Comparison of ENCODE assay signal across 8 cellular contexts in genomic region chr6:46491201-46491788, GRCh38. TPM values are rescaled to one million over a fixed set of nuclear protein-coding genes. Genes with fewer than 3 reads are reported as not detected.
DNase-seq lines count a peak whose midpoint lies in the region; ATAC-seq, FAIRE-seq and TF ChIP-seq lines count a peak whose summit lies in the region.

RCAN2 (minus strand) TSS chr6:46491449.

- peak; percentile 71 for ATAC-seq in HG03432 (IDR thresholded peaks at IDR 0.05; ENCODE audit: unreplicated experiment)
- no peak for ATAC-seq in HG02610 (IDR thresholded peaks at IDR 0.05; ENCODE audit: unreplicated experiment)

- no peaks in the 10 kb centered on the region for H3K9me3 ChIP-seq in SJSA1 (replicated peaks)
- no peaks in the 10 kb centered on the region for H3K9me3 ChIP-seq in sigmoid colon

- H3K4me1 ChIP-seq in SJSA1 (replicated peaks) (peaks cover 7% of the 10 kb centered on the region), sigmoid colon (peaks cover 0 to 24% (median 14%) of the 10 kb centered on the region in 4 donors)

- TF ChIP-seq CTCF in GM12864 (IDR thresholded peaks at IDR 0.05; ENCODE audit: low read depth, low read length, missing control alignments) = no peak
- no peak for TF ChIP-seq CTCF in bronchial epithelial cell (IDR thresholded peaks at IDR 0.05; ENCODE audit: insufficient read depth, low read length, severe bottlenecking)
- no peak for TF ChIP-seq CTCF in sigmoid colon (IDR thresholded peaks at IDR 0.05)

- no peak for TF ChIP-seq POLR2A in sigmoid colon (IDR thresholded peaks at IDR 0.05)

- peak within 1 kb of the TSS; percentile 29 for H3K4me3 ChIP-seq in GM12864 (ENCODE audit: low read depth, low read length)
- H3K4me3 ChIP-seq in SJSA1 = peak within 1 kb of the TSS; percentile 90
- H3K4me3 ChIP-seq in bronchial epithelial cell (ENCODE audit: low read depth, low read length) = peak within 1 kb of the TSS; percentile 33
- peak within 1 kb of the TSS; percentile 46 to 77 (median 63) for H3K4me3 ChIP-seq in sigmoid colon

- H3K27me3 ChIP-seq in SJSA1 (replicated peaks) = no peaks in the 10 kb centered on the region
- H3K27me3 ChIP-seq in bronchial epithelial cell (ENCODE audit: control insufficient read depth, insufficient read depth, low read length) = peaks cover 20% of the 10 kb centered on the region
- H3K27me3 ChIP-seq in sigmoid colon = peaks cover 0 to 13% (median 7%) of the 10 kb centered on the region in 3 donors

- no peak for FAIRE-seq in bronchial epithelial cell (lab: Jason Lieb, UNC)

- H3K36me3 ChIP-seq in SJSA1 (peaks cover 4% of the 10 kb centered on the region; the same call in 1 of the 2 replicates), bronchial epithelial cell (ENCODE audit: control insufficient read depth, insufficient read depth, low read length) (no peaks in the 10 kb centered on the region), sigmoid colon (no peaks in the 10 kb centered on the region)

- 0 to 1% methylated on average over 60 of the region's 60 CpGs for WGBS in sigmoid colon, 2 donors

- DNase-seq in 8988T = peak; percentile 72
- DNase-seq in GM12864 (ENCODE audit: low read depth) = no peak
- peak; percentile 75 to 79 for DNase-seq in SJSA1 (ENCODE audit: low read depth in 1 of 2, low spot score in 2 of 2)
- DNase-seq in bronchial epithelial cell (ENCODE audit: low read depth) = peak; percentile 29
- DNase-seq in iPS-NIHi11 (ENCODE audit: low spot score) = peak; percentile 88
- peak; percentile 81 for DNase-seq in sigmoid colon

- peak within 1 kb of the TSS; percentile 32 for H3K27ac ChIP-seq in SJSA1
- H3K27ac ChIP-seq in sigmoid colon = peak within 1 kb of the TSS; percentile 57 to 81 (median 60)

- intact Hi-C loops in sigmoid colon (cut with DNase I) = loop anchor here (5.0 kb wide), 2 partner anchors 74 to 399 kb away; no protein-coding TSS in a partner anchor

- no peak for TF ChIP-seq EP300 in sigmoid colon (IDR thresholded peaks at IDR 0.05)

RNA-seq across cellular contexts. Expression of gene RCAN2, which starts in this region (rescaled TPM):
- total RNA-seq in SJSA1 (2014; rRNA removed; shearing (Covaris generic)) = 19.6 and 20.8 TPM in 2 replicates
- total RNA-seq in bronchial epithelial cell = under 0.01 TPM in 1 of 2 replicates, not detected in the other
- 10 to 100 TPM in 2 of 4 donors, 1 to 10 TPM in 2; 9.1 to 22.7 (median 11.2) TPM for total RNA-seq in sigmoid colon
- polyA plus RNA-seq in sigmoid colon = 1 to 10 TPM; 5.0 to 6.6 (median 5.5) TPM

Comparison
In these comparisons a context has a peak if more than half of its experiments do, and no peak if none do; other contexts are left out.
1. RNA of gene RCAN2 (total RNA-seq): 19.6 to 20.8 TPM in SJSA1 and 9.1 to 22.7 TPM in sigmoid colon; under 0.01 TPM in bronchial epithelial cell; every median in the first group is over 10 times any median in the second.
2. Peak in DNase-seq and H3K4me3 ChIP-seq in bronchial epithelial cell; RNA of the gene not detected or under 1 TPM.
3. H3K4me3 ChIP-seq: peak in every context shown above with its lines; median percentile 90 in SJSA1; 63 in sigmoid colon; 33 in bronchial epithelial cell; 29 in GM12864.